Comparison of ENCODE assay signal across 24 cellular contexts in the genomic region with DNA sequence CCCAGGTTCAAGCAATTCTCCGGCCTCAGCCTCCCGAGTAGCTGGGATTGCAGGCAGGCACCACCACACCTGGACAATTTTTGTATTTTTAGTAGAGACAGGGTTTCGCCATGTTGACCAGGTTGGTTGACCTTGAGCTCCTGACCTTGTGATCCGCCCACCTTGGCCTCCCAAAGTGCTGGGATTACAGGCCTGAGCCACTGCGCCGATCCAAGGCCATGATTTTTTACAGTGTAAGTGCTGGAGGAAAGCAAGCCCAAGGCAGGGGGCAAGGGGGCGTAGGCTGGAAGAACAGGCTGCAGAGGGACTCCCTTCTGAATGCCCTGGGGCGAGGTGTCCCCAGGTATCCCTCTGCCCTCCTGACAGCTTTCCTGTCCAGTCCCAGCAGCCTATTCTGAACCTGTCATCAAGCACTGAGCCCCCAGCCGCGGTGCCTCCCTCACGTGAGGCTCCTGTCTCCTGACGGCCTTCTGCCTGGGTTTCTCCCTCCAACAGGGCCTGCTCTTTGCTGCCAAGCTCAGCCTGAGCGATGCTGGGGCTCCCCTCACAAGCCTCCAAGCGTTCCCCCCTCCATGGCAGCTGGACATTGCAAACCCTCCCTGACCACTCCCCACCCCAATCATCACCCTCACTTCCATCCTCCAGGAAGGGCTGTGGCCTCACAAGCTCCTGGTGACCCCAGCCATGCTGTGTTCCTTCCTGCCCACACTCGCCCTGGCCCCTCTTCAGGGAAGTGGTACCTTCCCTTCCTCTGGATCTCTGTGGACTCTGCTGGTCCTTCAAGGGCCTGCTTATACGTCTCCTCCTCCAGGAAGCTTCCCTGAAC. TPM values are rescaled to one million over a fixed set of nuclear protein-coding genes. Genes with fewer than 3 reads are reported as not detected.
DNase-seq lines count a peak whose midpoint lies in the region; ATAC-seq, FAIRE-seq and TF ChIP-seq lines count a peak whose summit lies in the region.
"Had no signal": no experiment of that assay in that cellular context is flagged by ENCODE, and none has a peak within 500 bp of the region (broad histone marks: within the 10 kb centered on the region; RNA-seq: fewer than 3 reads in every experiment).

No MANE protein-coding gene starts in this region.

- no peaks in the 10 kb centered on the region for H3K36me3 Mint-ChIP-seq in activated CD8-positive, alpha-beta T cell treated with anti-CD3 and anti-CD28 coated beads, Interleukin-2, amount 10 ng/mL, durations not matched to agents 7 days and 5 days (ENCODE audit: low read depth)
- H3K36me3 Mint-ChIP-seq in activated CD8-positive, alpha-beta T cell treated with anti-CD3 and anti-CD28 coated beads for 36 hours (ENCODE audit: low read depth), result no peaks in the 10 kb centered on the region
- H3K36me3 Mint-ChIP-seq: CD8-positive, alpha-beta memory T cell had no signal

- TF ChIP-seq POLR2A in H1 (IDR thresholded peaks at IDR 0.05; ENCODE audit: control extremely low read depth in 1 of 2, low read depth in 2 of 2, low read length in 2 of 2), result no peak

- H3K79me1 ChIP-seq in H1 (ENCODE audit: low read depth, low read length), result no peaks in the 10 kb centered on the region

- no peak for ATAC-seq in activated CD8-positive, alpha-beta T cell treated with anti-CD3 and anti-CD28 coated beads, Interleukin-2, amount 10 ng/mL, durations not matched to agents 7 days and 5 days
- ATAC-seq in activated CD8-positive, alpha-beta T cell treated with anti-CD3 and anti-CD28 coated beads for 36 hours, result no peak
- ATAC-seq: GM12878, HCT116, SK-N-SH treated with all-trans-retinoic acid at 6 μM for 48 hours had no signal

- H3K36me3 ChIP-seq in H1 (ENCODE audit: control insufficient read depth in 2 of 4, insufficient read depth in 4 of 4, low read length in 3 of 4), result no peaks in the 10 kb centered on the region
- no peaks in the 10 kb centered on the region for H3K36me3 ChIP-seq in osteoblast (ENCODE audit: insufficient read depth, low read length)
- H3K36me3 ChIP-seq in GM23248 (ENCODE audit: low read depth), result no peaks in the 10 kb centered on the region
- H3K36me3 ChIP-seq: BE2C had no signal

- H2BK15ac ChIP-seq in H1 (ENCODE audit: low read length), result no peak overlapping the region; the same call in 1 of the 2 replicates

- peak overlapping the region; percentile 90; the same call in 1 of the 2 replicates for H2BK12ac ChIP-seq in H1 (ENCODE audit: low read depth, low read length)

- H3K23ac ChIP-seq in H1 (ENCODE audit: insufficient read length), result no peak overlapping the region

- intact Hi-C loops in activated CD8-positive, alpha-beta T cell treated with anti-CD3 and anti-CD28 coated beads for 36 hours (cut with micrococcal nuclease), result no loop called here

- H3K4me3 ChIP-seq in H1 (ENCODE audit: extremely low read depth in 1 of 4, insufficient read depth in 2 of 4, low read depth in 3 of 4, low read length in 4 of 4) (no peak overlapping the region), osteoblast (ENCODE audit: insufficient read depth, low read length) (no peak overlapping the region), GM23248 (no peak overlapping the region)
- H3K4me3 ChIP-seq: GM12878, PC-9 had no signal

- H3K9ac ChIP-seq in H1 (replicated peaks in 1 of 4; ENCODE audit: extremely low read depth in 1 of 4, low read depth in 3 of 4, low read length in 3 of 4) (no peak overlapping the region), GM23248 (no peak overlapping the region)

- no peaks in the 10 kb centered on the region for H3K9me2 ChIP-seq in GM23248 (ENCODE audit: insufficient read depth)

- in situ Hi-C loops in GM23248 (cut with MboI), result no loop called here

- H3K4me1 ChIP-seq in H1 (replicated peaks in 1 of 4; ENCODE audit: control insufficient read depth in 3 of 4, insufficient read depth in 4 of 4, low read length in 3 of 4) (peaks cover 0 to 20% (median 6%) of the 10 kb centered on the region in 4 experiments; a peak in 5 of 7 replicates), osteoblast (ENCODE audit: insufficient read depth, low read length) (peaks cover 6% of the 10 kb centered on the region), GM23248 (ENCODE audit: insufficient read depth) (peaks cover 5% of the 10 kb centered on the region)
- H3K4me1 ChIP-seq: BE2C had no signal

- no peak overlapping the region for H4K5ac ChIP-seq in H1 (ENCODE audit: insufficient read length, low read depth, low read length)

- peak overlapping the region; percentile 32 for H3K18ac ChIP-seq in H1 (ENCODE audit: extremely low read depth, low read length)

- H3K4me3 Mint-ChIP-seq in activated CD8-positive, alpha-beta T cell treated with anti-CD3 and anti-CD28 coated beads, Interleukin-2, amount 10 ng/mL, durations not matched to agents 7 days and 5 days, result no peak overlapping the region
- no peak overlapping the region for H3K4me3 Mint-ChIP-seq in activated CD8-positive, alpha-beta T cell treated with anti-CD3 and anti-CD28 coated beads for 36 hours
- H3K4me3 Mint-ChIP-seq: CD8-positive, alpha-beta memory T cell had no signal

- H2BK5ac ChIP-seq in H1 (ENCODE audit: low read depth, low read length), result no peak overlapping the region

- POLR2A ChIA-PET in activated CD8-positive, alpha-beta T cell treated with anti-CD3 and anti-CD28 coated beads, Interleukin-2, amount 10 ng/mL, durations not matched to agents 7 days and 5 days (lab: Charles Lee), result interaction anchor here (1.2 kb wide), 1 partner anchor 56 kb away, joined by 3 read pairs; no protein-coding TSS in a partner anchor
- POLR2A ChIA-PET in activated CD8-positive, alpha-beta T cell treated with anti-CD3 and anti-CD28 coated beads for 36 hours (lab: Charles Lee), result interaction anchor here (0.6 to 3.3 kb wide), 5 partner anchors 14 to 51 kb away, joined by 3 to 12 read pairs (median 3); no protein-coding TSS in a partner anchor
- POLR2A ChIA-PET in RWPE1 (lab: Yijun Ruan, JAX; ENCODE audit: low non-redundant PET), result no interaction called here
- POLR2A ChIA-PET in H1 (lab: Charles Lee; ENCODE audit: partially characterized antibody), result interaction anchor here (0.9 to 2.8 kb wide), 2 partner anchors 9 to 38 kb away, joined by 4 to 12 read pairs; partner anchors contain the start of gene ZFP36L2

- no peaks in the 10 kb centered on the region for H3K23me2 ChIP-seq in H1 (ENCODE audit: low read depth, low read length)

- no peak overlapping the region for H2BK120ac ChIP-seq in H1 (replicated peaks; ENCODE audit: low read depth, low read length)

- H3K27ac ChIP-seq in RWPE1 (0 out of 2 replicates have a peak overlapping the region, but pooled peaks have one; percentile 10), H1 (ENCODE audit: low read depth, low read length) (no peak overlapping the region), osteoblast (ENCODE audit: low read depth, low read length) (no peak overlapping the region), GM23248 (no peak overlapping the region)
- H3K27ac ChIP-seq: 22Rv1, HL-60, PC-9 had no signal

- CTCF ChIA-PET in activated CD8-positive, alpha-beta T cell treated with anti-CD3 and anti-CD28 coated beads, Interleukin-2, amount 10 ng/mL, durations not matched to agents 7 days and 5 days (lab: Charles Lee), result interaction anchor here (3.0 kb wide), 1 partner anchor 14 kb away, joined by 14 read pairs; no protein-coding TSS in a partner anchor
- CTCF ChIA-PET in activated CD8-positive, alpha-beta T cell treated with anti-CD3 and anti-CD28 coated beads for 36 hours (lab: Charles Lee), result interaction anchor here (1.0 to 1.3 kb wide), 2 partner anchors 14 to 24 kb away, joined by 3 read pairs; no protein-coding TSS in a partner anchor
- CTCF ChIA-PET in RWPE1 (lab: Yijun Ruan, JAX) (interaction anchor here (0.6 to 0.8 kb wide), 3 partner anchors 20 to 92 kb away, joined by 3 to 11 read pairs (median 4); no protein-coding TSS in a partner anchor), H1 (lab: Charles Lee; ENCODE audit: partially characterized antibody) (interaction anchor here (0.7 to 2.6 kb wide), 14 partner anchors 10 to 353 kb away, joined by 3 to 10 read pairs (median 5); partner anchors contain the start of gene ZFP36L2)

- WGBS in H1 (ENCODE audit: extremely low coverage in 1 of 2, insufficient coverage in 1 of 2, insufficient read length in 1 of 2, insufficient replicate concordance in 2 of 2, low coverage in 1 of 2, low lambda C conversion rate in 2 of 2, missing lambda C conversion rate in 1 of 2), 2 experiments, result 92% methylated on average over 15 of the region's 16 CpGs; no CpG with 5 or more reads in 1 of the 2 experiments
- WGBS in GM23248 (ENCODE audit: low coverage in 1 of 2, low lambda C conversion rate in 2 of 2, missing lambda C conversion rate in 2 of 2), 2 experiments, result 95 to 96% methylated on average over 13 to 16 of the region's 16 CpGs

- peak overlapping the region; percentile 59 for H4K91ac ChIP-seq in H1 (replicated peaks; ENCODE audit: insufficient read length, low read length)

- 0 out of 2 replicates have a peak, but pooled peaks cover 9% of the 10 kb centered on the region for H3F3A ChIP-seq in GM23248 (ENCODE audit: insufficient read depth)

- TF ChIP-seq CTCF in activated CD8-positive, alpha-beta T cell treated with anti-CD3 and anti-CD28 coated beads for 36 hours (IDR thresholded peaks at IDR 0.05), result no peak
- TF ChIP-seq CTCF in RWPE1 (conservative IDR thresholded peaks at IDR 0.05; ENCODE audit: low read depth) (no peak), H1 (IDR thresholded peaks at IDR 0.05; ENCODE audit: control extremely low read depth in 1 of 3, insufficient read depth in 1 of 3, low read depth in 1 of 3, low read length in 3 of 3) (no peak), osteoblast (IDR thresholded peaks at IDR 0.05; ENCODE audit: extremely low read depth, low read depth, low read length) (no peak)

- no peak overlapping the region for H2AFZ ChIP-seq in H1 (ENCODE audit: low read length)
- H2AFZ ChIP-seq in osteoblast (ENCODE audit: low read length), result no peak overlapping the region
- no peak overlapping the region for H2AFZ ChIP-seq in GM23248
- H2AFZ ChIP-seq: PC-9 had no signal

- no peak overlapping the region for H2AK5ac ChIP-seq in H1 (ENCODE audit: low read depth, low read length)

- no peak for FAIRE-seq in H1 (lab: Jason Lieb, UNC)
- FAIRE-seq: GM12878, HTR-8/SVneo had no signal

- peaks cover 63% of the 10 kb centered on the region for H3K4me1 Mint-ChIP-seq in activated CD8-positive, alpha-beta T cell treated with anti-CD3 and anti-CD28 coated beads, Interleukin-2, amount 10 ng/mL, durations not matched to agents 7 days and 5 days (ENCODE audit: low read depth)
- H3K4me1 Mint-ChIP-seq in activated CD8-positive, alpha-beta T cell treated with anti-CD3 and anti-CD28 coated beads for 36 hours (ENCODE audit: low read depth), result peaks cover 63% of the 10 kb centered on the region

- no peaks in the 10 kb centered on the region for H4K20me1 ChIP-seq in H1 (replicated peaks in 1 of 2; ENCODE audit: control insufficient read depth in 1 of 2, insufficient read depth in 2 of 2, low read length in 2 of 2)
- no peaks in the 10 kb centered on the region for H4K20me1 ChIP-seq in osteoblast (ENCODE audit: insufficient read depth, low read length)
- no peaks in the 10 kb centered on the region for H4K20me1 ChIP-seq in GM23248 (ENCODE audit: insufficient read depth)

- no peak for TF ChIP-seq RAD21 in H1 (IDR thresholded peaks at IDR 0.05 in 1 of 2, conservative IDR thresholded peaks at IDR 0.05 in 1 of 2; ENCODE audit: low read depth in 2 of 2, low read length in 2 of 2)

- TF ChIP-seq EP300 in H1 (IDR thresholded peaks at IDR 0.05; ENCODE audit: borderline replicate concordance in 1 of 2, low read depth in 2 of 2, low read length in 2 of 2), result no peak

- H2BK20ac ChIP-seq in H1 (ENCODE audit: low read length), result no peak overlapping the region; the same call in 1 of the 2 replicates

- H4K8ac ChIP-seq in H1 (ENCODE audit: extremely low read depth, insufficient read depth, low read length), result no peak overlapping the region

- no peak overlapping the region for H3K14ac ChIP-seq in H1 (ENCODE audit: insufficient read length)

- H3K4me2 ChIP-seq in H1 (ENCODE audit: insufficient read depth in 1 of 2, low read depth in 2 of 2, low read length in 2 of 2) (no peak overlapping the region), osteoblast (ENCODE audit: insufficient read depth, low read length) (no peak overlapping the region), GM23248 (ENCODE audit: unreplicated experiment) (no peak overlapping the region)
- H3K4me2 ChIP-seq: PC-9 had no signal

- H3K9me3 Mint-ChIP-seq in activated CD8-positive, alpha-beta T cell treated with anti-CD3 and anti-CD28 coated beads, Interleukin-2, amount 10 ng/mL, durations not matched to agents 7 days and 5 days (ENCODE audit: insufficient read depth), result no peaks in the 10 kb centered on the region
- H3K9me3 Mint-ChIP-seq in activated CD8-positive, alpha-beta T cell treated with anti-CD3 and anti-CD28 coated beads for 36 hours, result no peaks in the 10 kb centered on the region
- H3K9me3 Mint-ChIP-seq: CD8-positive, alpha-beta memory T cell had no signal

- H3K27ac Mint-ChIP-seq in activated CD8-positive, alpha-beta T cell treated with anti-CD3 and anti-CD28 coated beads, Interleukin-2, amount 10 ng/mL, durations not matched to agents 7 days and 5 days, result peak overlapping the region; percentile 16
- no peak overlapping the region for H3K27ac Mint-ChIP-seq in activated CD8-positive, alpha-beta T cell treated with anti-CD3 and anti-CD28 coated beads for 36 hours

- H3K27me3 ChIP-seq in H1 (replicated peaks in 1 of 4; ENCODE audit: control insufficient read depth in 3 of 4, extremely low read depth in 1 of 4, insufficient read depth in 3 of 4, low read length in 3 of 4) (no peaks in the 10 kb centered on the region), osteoblast (ENCODE audit: insufficient read depth, low read length) (no peaks in the 10 kb centered on the region), GM23248 (replicated peaks; ENCODE audit: insufficient read depth) (no peaks in the 10 kb centered on the region)
- H3K27me3 ChIP-seq: BE2C had no signal

- H3K79me2 ChIP-seq in H1 (ENCODE audit: control insufficient read depth in 1 of 2, insufficient read depth in 2 of 2, low read length in 2 of 2), result no peaks in the 10 kb centered on the region
- no peaks in the 10 kb centered on the region for H3K79me2 ChIP-seq in osteoblast (ENCODE audit: insufficient read depth, low read length)
- H3K79me2 ChIP-seq in GM23248 (ENCODE audit: insufficient read depth), result no peaks in the 10 kb centered on the region

- H3K56ac ChIP-seq in H1 (replicated peaks; ENCODE audit: insufficient read length, low read depth, low read length), result no peak overlapping the region

- no peaks in the 10 kb centered on the region for H3K27me3 Mint-ChIP-seq in activated CD8-positive, alpha-beta T cell treated with anti-CD3 and anti-CD28 coated beads, Interleukin-2, amount 10 ng/mL, durations not matched to agents 7 days and 5 days (ENCODE audit: low read depth)
- no peaks in the 10 kb centered on the region for H3K27me3 Mint-ChIP-seq in activated CD8-positive, alpha-beta T cell treated with anti-CD3 and anti-CD28 coated beads for 36 hours
- H3K27me3 Mint-ChIP-seq: CD8-positive, alpha-beta memory T cell had no signal

- no peak overlapping the region for H3K4ac ChIP-seq in H1 (replicated peaks; ENCODE audit: insufficient read length, low read depth, low read length)

- no peak for DNase-seq in activated CD8-positive, alpha-beta T cell treated with anti-CD3 and anti-CD28 coated beads, Interleukin-2, amount 10 ng/mL, durations not matched to agents 7 days and 5 days
- DNase-seq in activated CD8-positive, alpha-beta T cell treated with anti-CD3 and anti-CD28 coated beads for 36 hours, result no peak
- DNase-seq in RWPE1 (ENCODE audit: low spot score) (no peak), H1 (ENCODE audit: low read depth in 1 of 2, low spot score in 2 of 2) (no peak), osteoblast (ENCODE audit: insufficient read length, low spot score, missing footprints) (peak; percentile 68), GM23248 (no peak), NCI-H1092 treated with DMSO at 0.1 percent for 48 hours (lab: John Stamatoyannopoulos, UW) (no peak), AG08396 (ENCODE audit: low spot score) (no peak)
- DNase-seq: BE2C; CD8-positive, alpha-beta memory T cell; DND-41; GDM1; KBM-7; MV-4-11; NCI-H1417 treated with DMSO at 0.1 percent for 48 hours; NCI-H2029 treated with DMSO at 0.1 percent for 48 hours; NCI-H748 treated with DMSO at 0.1 percent for 48 hours; PC-9 had no signal

- no peaks in the 10 kb centered on the region for H3K9me3 ChIP-seq in H1 (ENCODE audit: insufficient read depth in 2 of 2, low read depth in 1 of 2, low read length in 1 of 2)
- H3K9me3 ChIP-seq in osteoblast (ENCODE audit: low read depth, low read length), result no peaks in the 10 kb centered on the region
- no peaks in the 10 kb centered on the region for H3K9me3 ChIP-seq in GM23248 (ENCODE audit: low read depth)
- H3K9me3 ChIP-seq: BE2C had no signal

RNA-seq across cellular contexts. Expression of gene ZFP36L2, which starts 37.6 kb away (rescaled TPM):
- total RNA-seq in activated CD8-positive, alpha-beta T cell treated with anti-CD3 and anti-CD28 coated beads, Interleukin-2, amount 10 ng/mL, durations not matched to agents 7 days and 5 days, result 100 to 1,000 TPM; 166 TPM
- 100 to 1,000 TPM; 102 to 106 TPM for total RNA-seq in activated CD8-positive, alpha-beta T cell treated with anti-CD3 and anti-CD28 coated beads for 36 hours
- total RNA-seq in H1 (2021; fragmentation: NEBNext Ultra II Directional; extraction: Animal tissue kit (Norgen Biotek cat#: 25700)), result 102 and 109 TPM in 2 replicates
- polyA plus RNA-seq in H1 (2011; rRNA removed), result 13.4 and 15.6 TPM in 2 replicates
- polyA plus RNA-seq in H1 (2011; cell fraction: cytosol; rRNA removed), result 10.6 TPM
- 10.7 TPM for polyA plus RNA-seq in H1 (2011; cell fraction: nucleus; rRNA removed)
- polyA plus RNA-seq in H1 (2012, experiment 1 of 2), result 31.8 to 48.4 TPM (median 38.8 TPM) in 4 replicates
- 44.9 TPM for polyA plus RNA-seq in H1 (2012, experiment 2 of 2)
- 57.0 TPM for polyA plus RNA-seq in H1 (2013, experiment 1 of 2)
- polyA plus RNA-seq in H1 (2013, experiment 2 of 2), result 62.5 TPM
- polyA minus RNA-seq in H1 (2011; rRNA and poly(A)+ RNA removed), result 4.5 and 4.8 TPM in 2 replicates
- 29.6 TPM for polyA minus RNA-seq in H1 (2011; cell fraction: cytosol; rRNA and poly(A)+ RNA removed)
- polyA minus RNA-seq in H1 (2011; cell fraction: nucleus; rRNA and poly(A)+ RNA removed), result 20.3 TPM
- total RNA-seq in osteoblast, result 14.7 and 15.6 TPM in 2 replicates
- 13.8 and 14.4 TPM in 2 replicates for total RNA-seq in GM23248 (2014; rRNA removed; shearing (Covaris generic))
- 71.7 and 78.2 TPM in 2 replicates for polyA plus RNA-seq in GM23248 (2016; fragmentation: Nextera tagmentation; extraction: Ambion mirVana)
